Comparison of ENCODE assay signal across 8 cellular contexts in genomic region chr7:75639071-75639892, GRCh38.
DNase-seq lines count a peak whose midpoint lies in the region; ATAC-seq and TF ChIP-seq lines count a peak whose summit lies in the region.

No MANE protein-coding gene starts in this region.

- no peaks in the 10 kb centered on the region for H3K9me3 ChIP-seq in DND-41 (ENCODE audit: insufficient read depth, low read length, severe bottlenecking)
- peaks cover 0 to 2% of the 10 kb centered on the region in 2 donors for H3K9me3 ChIP-seq in lung (ENCODE audit: control insufficient read depth in 2 of 2, insufficient read depth in 1 of 2, low read length in 1 of 2)

- H2AFZ ChIP-seq in DND-41 (ENCODE audit: low read depth, low read length) = peak overlapping the region; percentile 74

- H3K27ac ChIP-seq in DND-41 (ENCODE audit: low read length) (no peak overlapping the region), dorsolateral prefrontal cortex (peak overlapping the region in 58 of 59 donors; percentile 75 to 97 (median 92)), lung (ENCODE audit: low read depth in 1 of 2, low read length in 1 of 2) (peak overlapping the region; percentile 51 to 83)

- DNase-seq in DND-41 (peak; percentile 49), M059J (ENCODE audit: low read depth) (peak; percentile 54), dorsolateral prefrontal cortex (peak in 7 of 10 donors; percentile 20 to 72 (median 50)), lung (ENCODE audit: low spot score) (peak; percentile 48), NCI-H446 (lab: John Stamatoyannopoulos, UW) (no peak)
- DNase-seq in activated CD4-positive, alpha-beta T cell treated with anti-CD3 and anti-CD28 coated beads, Interleukin-2, amount 10 ng/mL, durations not matched to agents 24 days and 14 days = peak; percentile 79
- peak; percentile 57 for DNase-seq in stimulated activated CD8-positive, alpha-beta memory T cell treated with anti-CD3 and anti-CD28 coated beads, Interleukin-4, amount 100 ng/mL, for 48 hours
- no peak for DNase-seq in effector CD8-positive, alpha-beta T cell (lab: John Stamatoyannopoulos, UW)

- H3K36me3 ChIP-seq in DND-41 (ENCODE audit: insufficient read depth, low read length) = no peaks in the 10 kb centered on the region
- H3K36me3 ChIP-seq in lung (ENCODE audit: control insufficient read depth in 2 of 2, insufficient read depth in 2 of 2, low read length in 2 of 2) = no peaks in the 10 kb centered on the region

- H3K4me1 Mint-ChIP-seq in activated CD4-positive, alpha-beta T cell treated with anti-CD3 and anti-CD28 coated beads, Interleukin-2, amount 10 ng/mL, durations not matched to agents 24 days and 14 days = peaks cover 2% of the 10 kb centered on the region

- peak overlapping the region; percentile 54 for H3K9ac ChIP-seq in DND-41 (ENCODE audit: low read depth, low read length)

- peak overlapping the region; percentile 24 to 64; a peak in 3 of 4 replicates for H3K4me3 ChIP-seq in DND-41 (ENCODE audit: low read depth in 1 of 2, low read length in 2 of 2)
- peak overlapping the region; percentile 39 to 91 (median 78) for H3K4me3 ChIP-seq in dorsolateral prefrontal cortex
- H3K4me3 ChIP-seq in lung = peak overlapping the region; percentile 60

- intact Hi-C loops in activated CD4-positive, alpha-beta T cell treated with anti-CD3 and anti-CD28 coated beads, Interleukin-2, amount 10 ng/mL, durations not matched to agents 24 days and 14 days (cut with micrococcal nuclease) = no loop called here
- intact Hi-C loops in dorsolateral prefrontal cortex (cut with DNase I) = loop anchor here in 1 of 2 donors (2.0 to 5.0 kb wide), 3 partner anchors 40 to 98 kb away; partner anchors contain the start of gene HIP1

- peaks cover 16% of the 10 kb centered on the region for H3K27me3 ChIP-seq in DND-41 (ENCODE audit: insufficient read depth, low read length, poor library complexity)
- H3K27me3 ChIP-seq in dorsolateral prefrontal cortex = no peaks in the 10 kb centered on the region
- no peaks in the 10 kb centered on the region for H3K27me3 ChIP-seq in lung (ENCODE audit: control insufficient read depth, insufficient read depth)

- H3K4me1 ChIP-seq in DND-41 (ENCODE audit: insufficient read depth, low read length) (peaks cover 11% of the 10 kb centered on the region), lung (ENCODE audit: control insufficient read depth in 2 of 2, insufficient read depth in 2 of 2, low read length in 2 of 2) (peaks cover 0 to 5% of the 10 kb centered on the region in 2 donors)

- peak overlapping the region; percentile 87 for H3K4me3 Mint-ChIP-seq in activated CD4-positive, alpha-beta T cell treated with anti-CD3 and anti-CD28 coated beads, Interleukin-2, amount 10 ng/mL, durations not matched to agents 24 days and 14 days

- peak overlapping the region; percentile 94 for H3K4me2 ChIP-seq in DND-41 (ENCODE audit: insufficient read depth, low read length)

- peaks cover 4% of the 10 kb centered on the region for H3K9me3 Mint-ChIP-seq in activated CD4-positive, alpha-beta T cell treated with anti-CD3 and anti-CD28 coated beads, Interleukin-2, amount 10 ng/mL, durations not matched to agents 24 days and 14 days

- H3K27ac Mint-ChIP-seq in activated CD4-positive, alpha-beta T cell treated with anti-CD3 and anti-CD28 coated beads, Interleukin-2, amount 10 ng/mL, durations not matched to agents 24 days and 14 days = peak overlapping the region; percentile 47

- H3K36me3 Mint-ChIP-seq in activated CD4-positive, alpha-beta T cell treated with anti-CD3 and anti-CD28 coated beads, Interleukin-2, amount 10 ng/mL, durations not matched to agents 24 days and 14 days (ENCODE audit: low read depth) = peaks cover 2% of the 10 kb centered on the region

- no peaks in the 10 kb centered on the region for H3K79me2 ChIP-seq in DND-41 (ENCODE audit: insufficient read depth, low read length)

- ATAC-seq in DND-41 (ENCODE audit: insufficient read depth, low read depth) (peak; percentile 32; the same call in 2 of the 3 replicates), lung (ENCODE audit: insufficient read depth, low FRiP score) (peak; percentile 37)

- WGBS in lung, 2 donors = 0 to 1% methylated on average over 35 to 77 of the region's 77 CpGs

- H3K27me3 Mint-ChIP-seq in activated CD4-positive, alpha-beta T cell treated with anti-CD3 and anti-CD28 coated beads, Interleukin-2, amount 10 ng/mL, durations not matched to agents 24 days and 14 days = peaks cover 28% of the 10 kb centered on the region

- no peak for TF ChIP-seq CTCF in DND-41 (IDR thresholded peaks at IDR 0.05; ENCODE audit: borderline replicate concordance, extremely low read depth, low read length, poor library complexity, severe bottlenecking)
- peak in 1 of 56 donors; percentile 4 for TF ChIP-seq CTCF in dorsolateral prefrontal cortex (IDR thresholded peaks at IDR 0.05 in 54 of 56, conservative IDR thresholded peaks at IDR 0.05 in 2 of 56; ENCODE audit: low read depth in 1 of 56, partially characterized antibody in 56 of 56)
- TF ChIP-seq CTCF in lung (IDR thresholded peaks at IDR 0.05; ENCODE audit: control extremely low read depth, extremely low read depth) = no peak

- peaks cover 3% of the 10 kb centered on the region; the same call in 1 of the 2 replicates for H4K20me1 ChIP-seq in DND-41 (ENCODE audit: insufficient read depth, low read length)

Comparison
In these comparisons a context has a peak if more than half of its experiments do, and no peak if none do; other contexts are left out.
1. DNase-seq: peak in DND-41 (single experiment), M059J (single experiment), activated CD4-positive, alpha-beta T cell treated with anti-CD3 and anti-CD28 coated beads, Interleukin-2, amount 10 ng/mL, durations not matched to agents 24 days and 14 days (single experiment), dorsolateral prefrontal cortex (7 of 10), lung (single experiment) and stimulated activated CD8-positive, alpha-beta memory T cell treated with anti-CD3 and anti-CD28 coated beads, Interleukin-4, amount 100 ng/mL, for 48 hours (single experiment); none in NCI-H446 (0 of 2) and effector CD8-positive, alpha-beta T cell (single experiment).
2. Peak in every context shown above with its lines, with median percentiles within 50 percentile points of each other: H3K4me3 ChIP-seq.